11 cellular contexts compared by ENCODE assay signal in genomic region chr4:576245-576821, GRCh38. TPM values are rescaled to one million over a fixed set of nuclear protein-coding genes. Genes with fewer than 3 reads are reported as not detected.
A peak's percentile ranks its signal among the peaks of the same experiment; 100 is the strongest.
DNase-seq lines count a peak whose midpoint lies in the region; ATAC-seq and FAIRE-seq lines count a peak whose summit lies in the region.
"Had no signal": no experiment of that assay in that cellular context is flagged by ENCODE, and none has a peak within 500 bp of the region (broad histone marks: within the 10 kb centered on the region; RNA-seq: fewer than 3 reads in every experiment).

TSS of gene TMEM271 (minus strand) at chr4:576295. CDS start at chr4:576062, 233 bp downstream.

- H3K4me1 ChIP-seq in GM23248 (ENCODE audit: insufficient read depth), result no peaks in the 10 kb centered on the region

- no peaks in the 10 kb centered on the region for H3K9me2 ChIP-seq in GM23248 (ENCODE audit: insufficient read depth)

- peaks cover 3% of the 10 kb centered on the region for H3K36me3 Mint-ChIP-seq in stimulated activated naive CD8-positive, alpha-beta T cell treated with anti-CD3 and anti-CD28 coated beads, Interleukin-15, Interleukin-2, amounts not matched to agents 100 ng/mL and 50 ng/mL, for 24 hours (ENCODE audit: low read depth)
- peaks cover 4% of the 10 kb centered on the region for H3K36me3 Mint-ChIP-seq in activated T-helper 2 cell treated with anti-CD3 and anti-CD28 coated beads, Interferon-gamma antibody, Interleukin-2, Interleukin-4, amounts not matched to agents 10 μg/mL and 5 μg/mL and 100 μg/mL, durations not matched to agents 14 hours and 24 hours and 36 hours (ENCODE audit: low read depth)

- H3K27me3 Mint-ChIP-seq in stimulated activated naive CD8-positive, alpha-beta T cell treated with anti-CD3 and anti-CD28 coated beads, Interleukin-15, Interleukin-2, amounts not matched to agents 100 ng/mL and 50 ng/mL, for 24 hours, result peaks cover 67% of the 10 kb centered on the region
- peaks cover 45% of the 10 kb centered on the region for H3K27me3 Mint-ChIP-seq in activated T-helper 2 cell treated with anti-CD3 and anti-CD28 coated beads, Interferon-gamma antibody, Interleukin-2, Interleukin-4, amounts not matched to agents 10 μg/mL and 5 μg/mL and 100 μg/mL, durations not matched to agents 14 hours and 24 hours and 36 hours (ENCODE audit: low read depth)

- no peaks in the 10 kb centered on the region for H3K79me2 ChIP-seq in GM23248 (ENCODE audit: insufficient read depth)

- H3K9ac ChIP-seq in GM23248, result no peak within 1 kb of the TSS

- no peak within 1 kb of the TSS for H3K4me3 ChIP-seq in GM23248

- H3K4me1 Mint-ChIP-seq in stimulated activated naive CD8-positive, alpha-beta T cell treated with anti-CD3 and anti-CD28 coated beads, Interleukin-15, Interleukin-2, amounts not matched to agents 100 ng/mL and 50 ng/mL, for 24 hours (ENCODE audit: low read depth), result peaks cover 13% of the 10 kb centered on the region
- peaks cover 4% of the 10 kb centered on the region for H3K4me1 Mint-ChIP-seq in activated T-helper 2 cell treated with anti-CD3 and anti-CD28 coated beads, Interferon-gamma antibody, Interleukin-2, Interleukin-4, amounts not matched to agents 10 μg/mL and 5 μg/mL and 100 μg/mL, durations not matched to agents 14 hours and 24 hours and 36 hours (ENCODE audit: low read depth)

- no peaks in the 10 kb centered on the region for H4K20me1 ChIP-seq in GM23248 (ENCODE audit: insufficient read depth)

- FAIRE-seq in urothelium cell line (lab: Jason Lieb, UNC), result no peak

- H3K9me3 ChIP-seq in GM23248 (ENCODE audit: low read depth), result no peaks in the 10 kb centered on the region

- no peaks in the 10 kb centered on the region for H3K9me3 Mint-ChIP-seq in stimulated activated naive CD8-positive, alpha-beta T cell treated with anti-CD3 and anti-CD28 coated beads, Interleukin-15, Interleukin-2, amounts not matched to agents 100 ng/mL and 50 ng/mL, for 24 hours
- H3K9me3 Mint-ChIP-seq in activated T-helper 2 cell treated with anti-CD3 and anti-CD28 coated beads, Interferon-gamma antibody, Interleukin-2, Interleukin-4, amounts not matched to agents 10 μg/mL and 5 μg/mL and 100 μg/mL, durations not matched to agents 14 hours and 24 hours and 36 hours, result no peaks in the 10 kb centered on the region

- H3K27ac Mint-ChIP-seq in stimulated activated naive CD8-positive, alpha-beta T cell treated with anti-CD3 and anti-CD28 coated beads, Interleukin-15, Interleukin-2, amounts not matched to agents 100 ng/mL and 50 ng/mL, for 24 hours, result no peak within 1 kb of the TSS
- H3K27ac Mint-ChIP-seq in activated T-helper 2 cell treated with anti-CD3 and anti-CD28 coated beads, Interferon-gamma antibody, Interleukin-2, Interleukin-4, amounts not matched to agents 10 μg/mL and 5 μg/mL and 100 μg/mL, durations not matched to agents 14 hours and 24 hours and 36 hours, result no peak within 1 kb of the TSS

- WGBS in GM23248 (ENCODE audit: low coverage in 1 of 2, low lambda C conversion rate in 2 of 2, missing lambda C conversion rate in 2 of 2), 2 experiments, result 2 to 3% methylated on average over 8 to 43 of the region's 60 CpGs

- no peak within 1 kb of the TSS for H3K27ac ChIP-seq in GM23248

- ATAC-seq in stimulated activated naive CD8-positive, alpha-beta T cell treated with anti-CD3 and anti-CD28 coated beads, Interleukin-15, Interleukin-2, amounts not matched to agents 100 U/mL and 50 U/mL, for 24 hours, result no peak
- ATAC-seq in GM18861 (IDR thresholded peaks at IDR 0.05; ENCODE audit: unreplicated experiment), result no peak
- ATAC-seq in GM19397 (IDR thresholded peaks at IDR 0.05; ENCODE audit: unreplicated experiment), result no peak

- in situ Hi-C loops in GM23248 (cut with MboI), result no loop called here

- H2AFZ ChIP-seq in GM23248, result no peak within 1 kb of the TSS

- DNase-seq in stimulated activated naive CD8-positive, alpha-beta T cell treated with anti-CD3 and anti-CD28 coated beads, Interleukin-15, Interleukin-2, amounts not matched to agents 100 U/mL and 50 U/mL, for 24 hours, result no peak
- no peak for DNase-seq in activated T-helper 2 cell treated with anti-CD3 and anti-CD28 coated beads, Interferon-gamma antibody, Interleukin-2, Interleukin-4, amounts not matched to agents 10 μg/mL and 5 μg/mL and 100 μg/mL, durations not matched to agents 14 hours and 24 hours and 36 hours (ENCODE audit: low spot score)
- DNase-seq in iPS-NIHi7 (ENCODE audit: extremely low spot score) (peak; percentile 60), urothelium cell line (ENCODE audit: low spot score) (peak; percentile 29), GM23248 (no peak)
- DNase-seq: activated gamma-delta T cell had no signal

- H3K27me3 ChIP-seq in GM23248 (replicated peaks; ENCODE audit: insufficient read depth), result peaks cover 63% of the 10 kb centered on the region

- H3K36me3 ChIP-seq in GM23248 (ENCODE audit: low read depth), result no peaks in the 10 kb centered on the region

- intact Hi-C loops in activated T-helper 2 cell treated with anti-CD3 and anti-CD28 coated beads, Interferon-gamma antibody, Interleukin-2, Interleukin-4, amounts not matched to agents 10 μg/mL and 5 μg/mL and 100 μg/mL, durations not matched to agents 14 hours and 24 hours and 36 hours (cut with micrococcal nuclease), result no loop called here

- peak within 1 kb of the TSS; percentile 51 for H3K4me3 Mint-ChIP-seq in stimulated activated naive CD8-positive, alpha-beta T cell treated with anti-CD3 and anti-CD28 coated beads, Interleukin-15, Interleukin-2, amounts not matched to agents 100 ng/mL and 50 ng/mL, for 24 hours
- peak within 1 kb of the TSS; percentile 17 for H3K4me3 Mint-ChIP-seq in activated T-helper 2 cell treated with anti-CD3 and anti-CD28 coated beads, Interferon-gamma antibody, Interleukin-2, Interleukin-4, amounts not matched to agents 10 μg/mL and 5 μg/mL and 100 μg/mL, durations not matched to agents 14 hours and 24 hours and 36 hours (ENCODE audit: low read depth)

- no peaks in the 10 kb centered on the region for H3F3A ChIP-seq in GM23248 (ENCODE audit: insufficient read depth)

- H3K4me2 ChIP-seq in GM23248 (ENCODE audit: unreplicated experiment), result no peak within 1 kb of the TSS

RNA-seq across cellular contexts. Expression of gene TMEM271, which starts in this region (rescaled TPM):
- total RNA-seq in activated T-helper 2 cell treated with anti-CD3 and anti-CD28 coated beads, Interferon-gamma antibody, Interleukin-2, Interleukin-4, amounts not matched to agents 10 μg/mL and 5 μg/mL and 100 μg/mL, durations not matched to agents 14 hours and 24 hours and 36 hours, result not detected in 2 replicates
- not detected in 2 replicates for total RNA-seq in GM23248 (2014; rRNA removed; shearing (Covaris generic))
- not detected in 2 replicates for polyA plus RNA-seq in GM23248 (2016; fragmentation: Nextera tagmentation; extraction: Ambion mirVana)
- total RNA-seq: M059J, omental fat pad had no signal

Comparison
In these comparisons a context has a peak if more than half of its experiments do, and no peak if none do; other contexts are left out.
1. DNase-seq: peak in iPS-NIHi7 (single experiment) and urothelium cell line (single experiment); none in stimulated activated naive CD8-positive, alpha-beta T cell treated with anti-CD3 and anti-CD28 coated beads, Interleukin-15, Interleukin-2, amounts not matched to agents 100 U/mL and 50 U/mL, for 24 hours (single experiment), activated T-helper 2 cell treated with anti-CD3 and anti-CD28 coated beads, Interferon-gamma antibody, Interleukin-2, Interleukin-4, amounts not matched to agents 10 μg/mL and 5 μg/mL and 100 μg/mL, durations not matched to agents 14 hours and 24 hours and 36 hours (single experiment) and GM23248 (single experiment).